In the genomic region with DNA sequence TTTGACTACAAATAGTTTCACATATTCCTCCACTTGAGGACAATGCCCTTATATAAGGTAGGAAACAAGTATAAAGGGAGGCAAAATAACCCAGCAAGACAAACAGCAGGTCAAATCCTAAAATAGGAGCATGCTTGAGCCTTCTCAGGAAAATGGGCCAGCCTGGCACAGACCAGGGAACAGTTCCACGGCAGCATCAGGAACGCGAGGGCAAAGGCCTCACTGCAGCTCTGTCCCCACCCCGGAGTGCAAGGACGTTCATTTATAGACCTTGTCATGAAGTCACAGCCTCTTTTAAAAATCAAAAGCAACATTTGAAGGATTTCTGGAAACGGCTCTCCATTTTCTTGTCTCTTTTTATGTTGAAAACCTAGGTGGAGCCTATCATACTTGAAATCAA, we compare ENCODE assay signal across 18 cellular contexts. TPM values are rescaled to one million over a fixed set of nuclear protein-coding genes. Genes with fewer than 3 reads are reported as not detected.
"Had no signal": no experiment of that assay in that cellular context is flagged by ENCODE, and none has a peak within 500 bp of the region (broad histone marks: within the 10 kb centered on the region; RNA-seq: fewer than 3 reads in every experiment).

No MANE protein-coding gene starts in this region.

- DNase-seq: KBM-7, MV-4-11, NCI-H1048, NCI-H1105, NCI-H1417, NCI-H1436 treated with DMSO at 0.1 percent for 48 hours, NCI-H1694, NCI-H187 treated with DMSO at 0.1 percent for 48 hours, NCI-H2171 treated with DMSO at 0.1 percent for 48 hours, NCI-H345, NCI-H446 treated with DMSO at 0.1 percent for 48 hours, NCI-H526, NCI-H82, OCI-M1, PC-9, Peyer's patch, SK-N-SH had no signal

- H3K9me3 ChIP-seq: Peyer's patch, SK-N-SH had no signal

- H3K36me3 ChIP-seq: Peyer's patch had no signal

- H3K27me3 ChIP-seq: Peyer's patch had no signal

- H3K4me1 ChIP-seq: Peyer's patch had no signal

- H3K27ac ChIP-seq: HL-60, PC-9, Peyer's patch had no signal

- H3K4me3 ChIP-seq: PC-9, Peyer's patch had no signal

RNA-seq across cellular contexts. Expression of a gene that starts 17.1 kb away (rescaled TPM):
- total RNA-seq: PC-9 had no signal
